Comparison of ENCODE assay signal across 23 cellular contexts in the genomic region with DNA sequence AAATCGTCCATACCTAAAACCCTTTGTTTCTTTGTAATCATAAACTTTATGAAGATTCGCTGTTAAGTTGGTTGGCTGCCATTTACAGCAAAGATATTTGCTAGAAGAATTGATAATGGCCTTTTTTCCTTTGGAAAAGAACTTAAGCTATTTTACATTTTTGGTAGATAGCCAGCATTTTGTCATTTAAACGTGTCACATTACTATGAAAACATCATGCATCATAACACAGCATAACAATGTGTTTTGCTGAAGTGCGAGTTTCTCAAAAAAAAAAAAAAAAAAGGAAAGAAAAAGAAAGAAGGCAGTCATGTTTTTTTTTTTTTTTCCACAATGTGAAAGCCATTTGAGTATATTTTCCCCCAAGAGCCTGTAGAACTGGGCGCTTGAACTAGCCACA.
"Had no signal": no experiment of that assay in that cellular context is flagged by ENCODE, and none has a peak within 500 bp of the region (broad histone marks: within the 10 kb centered on the region; RNA-seq: fewer than 3 reads in every experiment).

No MANE protein-coding gene starts in this region.

- H3K27me3 ChIP-seq: breast epithelium, gastrocnemius medialis, testis, transverse colon had no signal

- H3K4me3 ChIP-seq: breast epithelium, coronary artery, gastrocnemius medialis, mucosa of descending colon, testis, transverse colon had no signal

- DNase-seq: activated CD4-positive, alpha-beta T cell treated with anti-CD3 and anti-CD28 coated beads for 4 hours; activated CD4-positive, alpha-beta T cell treated with anti-CD3 and anti-CD28 coated beads, Interleukin-2, amount 50 U/mL, for 4 hours; activated naive CD4-positive, alpha-beta T cell; activated T-cell treated with anti-CD3 and anti-CD28 coated beads for 4 hours; activated T-cell treated with anti-CD3 and anti-CD28 coated beads, Interleukin-2, amount 50 U/mL, for 72 hours; gastrocnemius medialis; glutamatergic neuron; left ventricle myocardium superior; mucosa of descending colon; posterior cingulate gyrus; right cardiac atrium; stimulated activated CD4-positive, alpha-beta T cell treated with anti-CD3 and anti-CD28 coated beads, Interleukin-12 subunit alpha, Interleukin-12 subunit beta, amount 100 ng/mL, for 4 hours; stimulated activated CD4-positive, alpha-beta T cell treated with anti-CD3 and anti-CD28 coated beads, Interleukin-4, amount 100 ng/mL, for 1 hour; stimulated activated naive CD8-positive, alpha-beta T cell treated with anti-CD3 and anti-CD28 coated beads, Interleukin-15, Interleukin-2, amounts not matched to agents 100 U/mL and 50 U/mL, for 24 hours; T-helper 9 cell; testis; transverse colon had no signal

- FAIRE-seq: endothelial cell of umbilical vein, islet of Langerhans, TTC549 had no signal

- H3K9me3 ChIP-seq: breast epithelium, gastrocnemius medialis, mucosa of descending colon, testis, transverse colon had no signal

- H3K27ac ChIP-seq: breast epithelium, coronary artery, gastrocnemius medialis, testis, transverse colon, VCaP had no signal

- H3K36me3 ChIP-seq: breast epithelium, gastrocnemius medialis, transverse colon had no signal

- H3K4me1 ChIP-seq: breast epithelium, testis, transverse colon had no signal
